25 cellular contexts compared by ENCODE assay signal in the genomic region with DNA sequence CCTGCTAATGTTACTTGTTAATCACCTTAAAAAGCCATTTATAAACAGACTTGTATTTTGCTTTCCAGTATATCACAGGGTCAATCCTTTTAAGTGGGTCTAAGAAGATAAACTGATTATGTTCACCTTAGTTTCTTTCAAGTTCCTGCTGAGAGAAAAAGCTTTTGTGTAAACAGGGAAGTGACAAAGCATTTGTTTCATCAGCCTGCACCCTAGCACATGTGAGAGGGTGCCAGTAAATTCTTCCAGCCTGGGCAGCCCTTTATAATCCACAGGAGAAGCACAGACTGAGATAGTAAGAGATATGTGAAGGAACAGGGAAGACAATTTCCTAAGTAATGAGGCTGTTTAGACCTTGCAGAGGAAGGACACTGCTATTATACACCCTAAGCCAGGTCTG.
A peak's percentile ranks its signal among the peaks of the same experiment; 100 is the strongest.
DNase-seq lines count a peak whose midpoint lies in the region; ATAC-seq and TF ChIP-seq lines count a peak whose summit lies in the region.
"Had no signal": no experiment of that assay in that cellular context is flagged by ENCODE, and none has a peak within 500 bp of the region (broad histone marks: within the 10 kb centered on the region; RNA-seq: fewer than 3 reads in every experiment).

No MANE protein-coding gene starts in this region.

- RAD21 ChIA-PET in HCT116 (lab: Charles Lee; ENCODE audit: low non-redundant PET in 1 of 2, low total read pairs in 2 of 2, uncharacterized antibody in 2 of 2, unreplicated experiment in 2 of 2), result no interaction called here

- no peak overlapping the region for H3K4me3 Mint-ChIP-seq in activated T-helper 1 cell treated with anti-CD3 and anti-CD28 coated beads, Interleukin-12 subunit alpha, Interleukin-12 subunit beta, Interleukin-2, Interleukin-4 antibody, amounts not matched to agents 30 ng/mL and 10 ng/mL and 1 ng/mL, durations not matched to agents 14 hours and 24 hours and 36 hours
- H3K4me3 Mint-ChIP-seq in HFFc6, result no peak overlapping the region
- H3K4me3 Mint-ChIP-seq: H9, memory B cell, natural killer cell had no signal

- H2BK15ac ChIP-seq in mesendoderm (replicated peaks; ENCODE audit: low read depth), result no peak overlapping the region

- H3K23ac ChIP-seq in mesendoderm (ENCODE audit: low read length), result no peak overlapping the region

- H3K9me2 ChIP-seq in HCT116 (ENCODE audit: insufficient read depth), result no peaks in the 10 kb centered on the region
- H3K9me2 ChIP-seq in PC-3 (replicated peaks; ENCODE audit: low read length), result no peaks in the 10 kb centered on the region

- H3K4me3 ChIP-seq in HCT116 (replicated peaks in 1 of 2; ENCODE audit: low read depth in 1 of 2, low read length in 2 of 2) (no peak overlapping the region), PC-3 (ENCODE audit: low read length) (no peak overlapping the region), mesendoderm (ENCODE audit: low read length) (no peak overlapping the region)
- H3K4me3 ChIP-seq: gastroesophageal sphincter, transverse colon had no signal

- H4K5ac ChIP-seq in mesendoderm (ENCODE audit: low read length), result no peak overlapping the region

- peaks cover 13% of the 10 kb centered on the region for H3K9me3 Mint-ChIP-seq in activated T-helper 1 cell treated with anti-CD3 and anti-CD28 coated beads, Interleukin-12 subunit alpha, Interleukin-12 subunit beta, Interleukin-2, Interleukin-4 antibody, amounts not matched to agents 30 ng/mL and 10 ng/mL and 1 ng/mL, durations not matched to agents 14 hours and 24 hours and 36 hours
- H3K9me3 Mint-ChIP-seq in HFFc6, result no peaks in the 10 kb centered on the region
- H3K9me3 Mint-ChIP-seq: memory B cell, natural killer cell had no signal

- intact Hi-C loops in HCT116 (cut with micrococcal nuclease), result no loop called here
- intact Hi-C loops in PC-3 (cut with micrococcal nuclease), result loop anchor here (1.0 to 5.0 kb wide), 4 partner anchors 24 to 227 kb away; no protein-coding TSS in a partner anchor
- intact Hi-C loops in activated T-helper 1 cell treated with anti-CD3 and anti-CD28 coated beads, Interleukin-12 subunit alpha, Interleukin-12 subunit beta, Interleukin-2, Interleukin-4 antibody, amounts not matched to agents 30 ng/mL and 10 ng/mL and 1 ng/mL, durations not matched to agents 14 hours and 24 hours and 36 hours (cut with micrococcal nuclease), result loop anchor here (10.0 kb wide), 1 partner anchor 274 kb away; no protein-coding TSS in a partner anchor

- POLR2A ChIA-PET in HCT116 (lab: Charles Lee), result no interaction called here
- POLR2A ChIA-PET in PC-3 (lab: Charles Lee; ENCODE audit: unreplicated experiment), result no interaction called here

- H3K27me3 ChIP-seq in HCT116 (ENCODE audit: insufficient read depth, low read length) (no peaks in the 10 kb centered on the region), PC-3 (ENCODE audit: low read length) (no peaks in the 10 kb centered on the region), mesendoderm (ENCODE audit: insufficient read depth, low read length, poor library complexity) (no peaks in the 10 kb centered on the region)
- H3K27me3 ChIP-seq: BE2C, gastroesophageal sphincter, transverse colon had no signal

- no peak overlapping the region for H2AK5ac ChIP-seq in mesendoderm (ENCODE audit: low read length)

- H3K79me2 ChIP-seq in HCT116 (ENCODE audit: insufficient read depth, low read length) (no peaks in the 10 kb centered on the region), PC-3 (ENCODE audit: low read length) (no peaks in the 10 kb centered on the region), mesendoderm (ENCODE audit: control insufficient read depth, insufficient read depth, low read length) (no peaks in the 10 kb centered on the region)

- no peak for TF ChIP-seq RAD21 in HCT116 (IDR thresholded peaks at IDR 0.05; ENCODE audit: low read depth)

- H3K9me3 ChIP-seq in HCT116 (ENCODE audit: control insufficient read depth in 1 of 2, insufficient read depth in 1 of 2, low read depth in 1 of 2, low read length in 2 of 2), result no peaks in the 10 kb centered on the region
- no peaks in the 10 kb centered on the region for H3K9me3 ChIP-seq in PC-3 (ENCODE audit: low read length)
- H3K9me3 ChIP-seq: BE2C, gastroesophageal sphincter, transverse colon had no signal

- no peak overlapping the region for H3K4ac ChIP-seq in mesendoderm (ENCODE audit: low read depth, low read length)

- CTCF ChIA-PET in HCT116 (lab: Charles Lee) (interaction anchor here (2.1 to 3.5 kb wide), 2 partner anchors 610 to 744 kb away, joined by 11 to 15 read pairs; no protein-coding TSS in a partner anchor), PC-3 (lab: Charles Lee) (interaction anchor here (0.6 kb wide), 1 partner anchor 576 kb away, joined by 3 read pairs; no protein-coding TSS in a partner anchor)

- peaks cover 26% of the 10 kb centered on the region for H3K4me1 Mint-ChIP-seq in activated T-helper 1 cell treated with anti-CD3 and anti-CD28 coated beads, Interleukin-12 subunit alpha, Interleukin-12 subunit beta, Interleukin-2, Interleukin-4 antibody, amounts not matched to agents 30 ng/mL and 10 ng/mL and 1 ng/mL, durations not matched to agents 14 hours and 24 hours and 36 hours (ENCODE audit: low read depth)
- H3K4me1 Mint-ChIP-seq in HFFc6 (ENCODE audit: low read depth), result no peaks in the 10 kb centered on the region
- H3K4me1 Mint-ChIP-seq: memory B cell had no signal

- H3K27ac ChIP-seq in HCT116 (ENCODE audit: low read depth, low read length), result no peak overlapping the region
- H3K27ac ChIP-seq in PC-3 (ENCODE audit: low read length), result no peak overlapping the region
- no peak overlapping the region for H3K27ac ChIP-seq in mesendoderm (ENCODE audit: low read depth, low read length)
- H3K27ac ChIP-seq: 22Rv1, gastroesophageal sphincter, transverse colon had no signal

- no peak overlapping the region for H2BK120ac ChIP-seq in mesendoderm (ENCODE audit: low read depth, low read length)

- peaks cover 4% of the 10 kb centered on the region for H3K27me3 Mint-ChIP-seq in activated T-helper 1 cell treated with anti-CD3 and anti-CD28 coated beads, Interleukin-12 subunit alpha, Interleukin-12 subunit beta, Interleukin-2, Interleukin-4 antibody, amounts not matched to agents 30 ng/mL and 10 ng/mL and 1 ng/mL, durations not matched to agents 14 hours and 24 hours and 36 hours (ENCODE audit: insufficient read depth)
- peaks cover 3% of the 10 kb centered on the region; the same call in 1 of the 2 replicates for H3K27me3 Mint-ChIP-seq in HFFc6 (ENCODE audit: insufficient read depth)

- H3K4me1 ChIP-seq in HCT116 (ENCODE audit: control insufficient read depth in 1 of 2, insufficient read depth in 2 of 2, low read length in 2 of 2) (peaks cover 0 to 11% of the 10 kb centered on the region in 2 experiments; a peak in 2 of 4 replicates), PC-3 (ENCODE audit: insufficient read depth, low read length) (peaks cover 11% of the 10 kb centered on the region), mesendoderm (ENCODE audit: control insufficient read depth, low read depth, low read length) (no peaks in the 10 kb centered on the region)
- H3K4me1 ChIP-seq: BE2C, gastroesophageal sphincter had no signal

- H4K8ac ChIP-seq in mesendoderm (ENCODE audit: low read depth, low read length), result no peak overlapping the region

- TF ChIP-seq CTCF in HCT116 (IDR thresholded peaks at IDR 0.05 in 2 of 3, conservative IDR thresholded peaks at IDR 0.05 in 1 of 3; ENCODE audit: borderline replicate concordance in 1 of 3, insufficient read depth in 1 of 3, low read depth in 2 of 3, low read length in 2 of 3), result no peak
- no peak for TF ChIP-seq CTCF in PC-3 (conservative IDR thresholded peaks at IDR 0.05; ENCODE audit: low read depth, low read length)
- no peak for TF ChIP-seq CTCF in HFFc6 (IDR thresholded peaks at IDR 0.05)

- H3K9ac ChIP-seq in HCT116 (ENCODE audit: low read length), result no peak overlapping the region
- no peak overlapping the region for H3K9ac ChIP-seq in PC-3 (ENCODE audit: low read length)
- no peak overlapping the region for H3K9ac ChIP-seq in mesendoderm (ENCODE audit: low read length)

- ATAC-seq in HCT116 (no peak), PC-3 (peak; percentile 77), HG03135 (IDR thresholded peaks at IDR 0.05; ENCODE audit: unreplicated experiment) (no peak)
- ATAC-seq: gastroesophageal sphincter; natural killer cell; Right ventricle myocardium inferior; stimulated activated naive CD8-positive, alpha-beta T cell treated with anti-CD3 and anti-CD28 coated beads, Interleukin-15, Interleukin-2, amounts not matched to agents 100 U/mL and 50 U/mL, for 24 hours had no signal

- H3K27ac Mint-ChIP-seq in activated T-helper 1 cell treated with anti-CD3 and anti-CD28 coated beads, Interleukin-12 subunit alpha, Interleukin-12 subunit beta, Interleukin-2, Interleukin-4 antibody, amounts not matched to agents 30 ng/mL and 10 ng/mL and 1 ng/mL, durations not matched to agents 14 hours and 24 hours and 36 hours, result no peak overlapping the region
- H3K27ac Mint-ChIP-seq in HFFc6, result no peak overlapping the region
- H3K27ac Mint-ChIP-seq: memory B cell, natural killer cell, progenitor cell of endocrine pancreas had no signal

- no peaks in the 10 kb centered on the region for H3F3A ChIP-seq in PC-3 (ENCODE audit: low read length, unreplicated experiment)

- TF ChIP-seq POLR2A in HCT116 (IDR thresholded peaks at IDR 0.05; ENCODE audit: borderline replicate concordance, extremely low read depth, insufficient read depth, insufficient read length), result no peak

- BruUV-seq in HCT116 (replicated peaks; lab: Mats Ljungman, UMichigan) (no TSS peak), PC-3 (replicated peaks; lab: Mats Ljungman, UMichigan) (no TSS peak)

- H2BK5ac ChIP-seq in mesendoderm (ENCODE audit: low read length), result no peak overlapping the region

- H4K20me1 ChIP-seq in HCT116 (ENCODE audit: insufficient read depth) (no peaks in the 10 kb centered on the region), PC-3 (ENCODE audit: low read length) (no peaks in the 10 kb centered on the region)

- peaks cover 4% of the 10 kb centered on the region for H3K36me3 Mint-ChIP-seq in activated T-helper 1 cell treated with anti-CD3 and anti-CD28 coated beads, Interleukin-12 subunit alpha, Interleukin-12 subunit beta, Interleukin-2, Interleukin-4 antibody, amounts not matched to agents 30 ng/mL and 10 ng/mL and 1 ng/mL, durations not matched to agents 14 hours and 24 hours and 36 hours (ENCODE audit: low read depth)
- H3K36me3 Mint-ChIP-seq in HFFc6 (ENCODE audit: low read depth), result no peaks in the 10 kb centered on the region
- H3K36me3 Mint-ChIP-seq: memory B cell, natural killer cell had no signal

- H3K56ac ChIP-seq in mesendoderm (ENCODE audit: low read length), result no peak overlapping the region

- no peak overlapping the region for H3K18ac ChIP-seq in mesendoderm (ENCODE audit: low read length)

- H3K4me2 ChIP-seq in HCT116 (ENCODE audit: low read length) (no peak overlapping the region), PC-3 (ENCODE audit: low read length) (no peak overlapping the region), mesendoderm (ENCODE audit: low read length) (no peak overlapping the region)

- H2AFZ ChIP-seq in HCT116 (ENCODE audit: low read depth, low read length, poor library complexity, severe bottlenecking) (no peak overlapping the region), PC-3 (ENCODE audit: low read length) (peak overlapping the region; percentile 11; the same call in 1 of the 2 replicates)

- H3K36me3 ChIP-seq in HCT116 (ENCODE audit: control insufficient read depth in 1 of 2, insufficient read depth in 2 of 2, low read length in 2 of 2) (no peaks in the 10 kb centered on the region), PC-3 (ENCODE audit: low read depth, low read length) (no peaks in the 10 kb centered on the region), mesendoderm (ENCODE audit: control insufficient read depth, insufficient read depth, low read length) (no peaks in the 10 kb centered on the region)
- H3K36me3 ChIP-seq: BE2C, gastroesophageal sphincter, transverse colon had no signal

- DNase-seq in DMS153 (lab: John Stamatoyannopoulos, UW) (peak; percentile 53), DMS153 treated with DMSO at 0.1 percent for 48 hours (lab: John Stamatoyannopoulos, UW; ENCODE audit: unreplicated experiment) (no peak), HCT116 (ENCODE audit: low read depth, low spot score) (no peak), PC-3 (peak; percentile 45), mesendoderm (peak; percentile 65), HFFc6 (no peak)
- DNase-seq in activated T-helper 1 cell treated with anti-CD3 and anti-CD28 coated beads, Interleukin-12 subunit alpha, Interleukin-12 subunit beta, Interleukin-2, Interleukin-4 antibody, amounts not matched to agents 30 ng/mL and 10 ng/mL and 1 ng/mL, durations not matched to agents 14 hours and 24 hours and 36 hours (ENCODE audit: low spot score), result no peak
- DNase-seq: activated CD4-positive, alpha-beta T cell treated with anti-CD3 and anti-CD28 coated beads, Interleukin-2, amount 50 U/mL, for 4 hours; activated gamma-delta T cell; amniotic stem cell; BE2C; caudate nucleus; erythroblast; H9; KG1; natural killer cell; NCI-H1105; stimulated activated naive CD8-positive, alpha-beta T cell treated with anti-CD3 and anti-CD28 coated beads, Interleukin-15, Interleukin-2, amounts not matched to agents 100 U/mL and 50 U/mL, for 24 hours; transverse colon had no signal

- H3K79me1 ChIP-seq in mesendoderm (ENCODE audit: low read length), result no peaks in the 10 kb centered on the region

Comparison
In these comparisons a context has a peak if more than half of its experiments do, and no peak if none do; other contexts are left out.
1. DNase-seq: peak in DMS153 (single experiment), PC-3 (single experiment) and mesendoderm (single experiment); none in DMS153 treated with DMSO at 0.1 percent for 48 hours (single experiment), HCT116 (single experiment), activated T-helper 1 cell treated with anti-CD3 and anti-CD28 coated beads, Interleukin-12 subunit alpha, Interleukin-12 subunit beta, Interleukin-2, Interleukin-4 antibody, amounts not matched to agents 30 ng/mL and 10 ng/mL and 1 ng/mL, durations not matched to agents 14 hours and 24 hours and 36 hours (single experiment) and HFFc6 (single experiment).